Comparison of ENCODE assay signal across 8 cellular contexts in genomic region chr1:67833595-67833926, GRCh38. TPM values are rescaled to one million over a fixed set of nuclear protein-coding genes. Genes with fewer than 3 reads are reported as not detected.
DNase-seq lines count a peak whose midpoint lies in the region; ATAC-seq and TF ChIP-seq lines count a peak whose summit lies in the region.

No MANE protein-coding gene starts in this region.

- H3K27ac ChIP-seq in iPS-20b (ENCODE audit: low read length) (no peak overlapping the region), stomach smooth muscle (ENCODE audit: low read length) (peak overlapping the region; percentile 87)

- ATAC-seq in activated T-cell treated with anti-CD3 and anti-CD28 coated beads, Interleukin-2, amount 50 U/mL, for 72 hours (replicated peaks in 1 of 2), result peak in 1 of 2 donors; percentile 12

- no peak overlapping the region; the same call in 1 of the 2 replicates for H3K9ac ChIP-seq in iPS-20b (ENCODE audit: low read depth, low read length)
- H3K9ac ChIP-seq in stomach smooth muscle (ENCODE audit: low read length in 2 of 2), result peak overlapping the region; percentile 66 to 75

- H3K36me3 Mint-ChIP-seq in activated T-cell treated with anti-CD3 and anti-CD28 coated beads, Interleukin-2, amount 50 U/mL, for 72 hours (ENCODE audit: insufficient read depth in 2 of 2), result no peaks in the 10 kb centered on the region

- in situ Hi-C loops in astrocyte of the cerebellum (cut with HindIII; ENCODE audit: low sequenced_read_pairs), result no loop called here

- H3K9me3 Mint-ChIP-seq in activated T-cell treated with anti-CD3 and anti-CD28 coated beads, Interleukin-2, amount 50 U/mL, for 72 hours, result no peaks in the 10 kb centered on the region

- H3K36me3 ChIP-seq in iPS-20b (ENCODE audit: insufficient read depth, low read depth, low read length), result no peaks in the 10 kb centered on the region
- H3K36me3 ChIP-seq in stomach smooth muscle (ENCODE audit: control insufficient read depth in 2 of 2, insufficient read depth in 2 of 2, low read length in 2 of 2), result no peaks in the 10 kb centered on the region

- peaks cover 45% of the 10 kb centered on the region for H3K27me3 ChIP-seq in iPS-20b (ENCODE audit: insufficient read depth, low read length)
- H3K27me3 ChIP-seq in stomach smooth muscle (ENCODE audit: control insufficient read depth in 1 of 2, insufficient read depth in 2 of 2, low read length in 2 of 2), result no peaks in the 10 kb centered on the region

- no peak for DNase-seq in activated T-cell treated with anti-CD3 and anti-CD28 coated beads, Interleukin-2, amount 50 U/mL, for 72 hours
- no peak for DNase-seq in activated T-cell treated with anti-CD3 and anti-CD28 coated beads, Interleukin-2, amount 50 U/mL, for 1 hour
- DNase-seq in astrocyte of the cerebellum (ENCODE audit: low read depth), result no peak
- no peak for DNase-seq in DMS53 treated with DMSO at 0.1 percent for 48 hours (lab: John Stamatoyannopoulos, UW; ENCODE audit: unreplicated experiment)
- no peak for DNase-seq in NCI-H524 treated with DMSO at 0.1 percent for 48 hours (lab: John Stamatoyannopoulos, UW)
- no peak for DNase-seq in ecto neural progenitor cell (ENCODE audit: low spot score)

- H3K4me3 ChIP-seq in astrocyte of the cerebellum (ENCODE audit: low read depth, low read length) (peak overlapping the region; percentile 63), iPS-20b (ENCODE audit: low read length) (peak overlapping the region; percentile 79; the same call in 1 of the 2 replicates), stomach smooth muscle (ENCODE audit: low read length in 2 of 2) (peak overlapping the region; percentile 73 to 93)

- no peak overlapping the region for H3K27ac Mint-ChIP-seq in activated T-cell treated with anti-CD3 and anti-CD28 coated beads, Interleukin-2, amount 50 U/mL, for 72 hours

- no peak for TF ChIP-seq CTCF in astrocyte of the cerebellum (IDR thresholded peaks at IDR 0.05; ENCODE audit: low read depth, low read length, missing control alignments)

- peaks cover 18% of the 10 kb centered on the region for H3K4me1 ChIP-seq in iPS-20b (ENCODE audit: insufficient read depth, low read length)
- H3K4me1 ChIP-seq in stomach smooth muscle (ENCODE audit: control insufficient read depth, insufficient read depth, low read length), result peaks cover 11% of the 10 kb centered on the region

- peaks cover 70% of the 10 kb centered on the region for H3K27me3 Mint-ChIP-seq in activated T-cell treated with anti-CD3 and anti-CD28 coated beads, Interleukin-2, amount 50 U/mL, for 72 hours (ENCODE audit: low read depth)

- H3K9me3 ChIP-seq in iPS-20b (ENCODE audit: insufficient read depth, low read depth, low read length), result no peaks in the 10 kb centered on the region
- H3K9me3 ChIP-seq in stomach smooth muscle (ENCODE audit: control insufficient read depth in 2 of 2, low read length in 2 of 2), result no peaks in the 10 kb centered on the region

- peak overlapping the region; percentile 81 to 86 for H3K4me3 Mint-ChIP-seq in activated T-cell treated with anti-CD3 and anti-CD28 coated beads, Interleukin-2, amount 50 U/mL, for 72 hours

- H3K4me1 Mint-ChIP-seq in activated T-cell treated with anti-CD3 and anti-CD28 coated beads, Interleukin-2, amount 50 U/mL, for 72 hours (ENCODE audit: low read depth), result peaks cover 12% of the 10 kb centered on the region

RNA-seq across cellular contexts. Expression of gene GNG12, which starts 0.3 kb away (rescaled TPM):
- under 1 TPM; 0.32 to 0.34 TPM for total RNA-seq in activated T-cell treated with anti-CD3 and anti-CD28 coated beads, Interleukin-2, amount 50 U/mL, for 72 hours
